ENCODE assay signal across 11 cellular contexts in the genomic region with DNA sequence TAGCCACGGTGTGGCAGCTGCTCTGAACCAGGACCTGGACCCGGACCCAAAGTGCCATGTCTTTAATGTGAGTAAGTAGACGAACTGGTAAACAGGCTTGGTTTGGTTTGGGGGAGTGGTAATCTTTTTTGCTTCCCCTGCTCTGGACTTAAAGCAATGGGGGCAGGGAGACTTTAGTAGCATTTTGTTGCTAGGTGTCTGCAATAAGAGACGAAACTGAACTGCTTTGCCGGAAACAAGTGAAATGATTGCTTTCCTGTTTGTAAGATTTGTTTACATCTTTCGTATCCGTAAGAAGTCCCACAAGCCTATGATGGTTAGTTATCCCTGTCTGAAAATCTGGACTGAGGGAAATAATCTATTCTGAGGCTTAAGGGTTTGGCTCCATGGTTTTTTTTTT. TPM values are rescaled to one million over a fixed set of nuclear protein-coding genes. Genes with fewer than 3 reads are reported as not detected.
DNase-seq lines count a peak whose midpoint lies in the region; ATAC-seq and TF ChIP-seq lines count a peak whose summit lies in the region.
"Had no signal": no experiment of that assay in that cellular context is flagged by ENCODE, and none has a peak within 500 bp of the region (broad histone marks: within the 10 kb centered on the region; RNA-seq: fewer than 3 reads in every experiment).

No MANE protein-coding gene starts in this region.

- no peaks in the 10 kb centered on the region for H3K27me3 ChIP-seq in CD4-positive, alpha-beta memory T cell (ENCODE audit: insufficient read depth, low read length)
- H3K27me3 ChIP-seq in breast epithelium (no peaks in the 10 kb centered on the region), neutrophil (no peaks in the 10 kb centered on the region)

- intact Hi-C loops in CD4-positive, alpha-beta memory T cell (cut with micrococcal nuclease): no loop called here
- intact Hi-C loops in breast epithelium (cut with DNase I; ENCODE audit: low total_unique reads): no loop called here

- peaks cover 22% of the 10 kb centered on the region for H3K36me3 ChIP-seq in CD4-positive, alpha-beta memory T cell (ENCODE audit: insufficient read depth, low read length)
- no peaks in the 10 kb centered on the region for H3K36me3 ChIP-seq in breast epithelium
- peaks cover 23% of the 10 kb centered on the region for H3K36me3 ChIP-seq in neutrophil

- peak overlapping the region; percentile 71 for H3K27ac ChIP-seq in CD4-positive, alpha-beta memory T cell (ENCODE audit: low read depth, low read length)
- H3K27ac ChIP-seq in breast epithelium: peak overlapping the region; percentile 41 to 48
- peak overlapping the region; percentile 97 for H3K27ac ChIP-seq in neutrophil

- peaks cover 42 to 77% of the 10 kb centered on the region in 2 donors for H3K36me3 Mint-ChIP-seq in CD4-positive, alpha-beta memory T cell

- peaks cover 46 to 87% (median 63%) of the 10 kb centered on the region in 4 donors for H3K4me1 Mint-ChIP-seq in CD4-positive, alpha-beta memory T cell

- H3K9me3 Mint-ChIP-seq in CD4-positive, alpha-beta memory T cell: no peaks in the 10 kb centered on the region

- peak; percentile 64 to 81 (median 73) for DNase-seq in CD4-positive, alpha-beta memory T cell
- DNase-seq in M059J (ENCODE audit: low read depth) (peak; percentile 75), breast epithelium (ENCODE audit: low spot score in 2 of 2) (no peak), GOT3 (lab: John Stamatoyannopoulos, UW) (no peak), foreskin melanocyte (no peak), kidney glomerular epithelial cell (lab: John Stamatoyannopoulos, UW) (no peak)
- DNase-seq: NCI-H510A; stimulated activated CD4-positive, alpha-beta T cell treated with anti-CD3 and anti-CD28 coated beads, Interleukin-4, amount 100 ng/mL, for 24 hours had no signal

- H3K27me3 Mint-ChIP-seq in CD4-positive, alpha-beta memory T cell: no peaks in the 10 kb centered on the region

- no peak for TF ChIP-seq CTCF in breast epithelium (IDR thresholded peaks at IDR 0.05)
- TF ChIP-seq CTCF in neutrophil (IDR thresholded peaks at IDR 0.05): no peak

- peak overlapping the region; percentile 74 to 98 (median 81) for H3K4me3 Mint-ChIP-seq in CD4-positive, alpha-beta memory T cell

- TF ChIP-seq POLR2A in breast epithelium (IDR thresholded peaks at IDR 0.05): no peak

- CTCF ChIA-PET in CD4-positive, alpha-beta memory T cell (lab: Charles Lee; ENCODE audit: partially characterized antibody): interaction anchor here (0.6 to 7.9 kb wide), 7 partner anchors 11 to 120 kb away, joined by 3 to 77 read pairs (median 7); a partner anchor contains a TSS

- peaks cover 60% of the 10 kb centered on the region for H3K4me1 ChIP-seq in CD4-positive, alpha-beta memory T cell (ENCODE audit: insufficient read depth, low read length)
- H3K4me1 ChIP-seq in breast epithelium (peaks cover 4 to 36% of the 10 kb centered on the region in 2 donors), neutrophil (ENCODE audit: control insufficient read depth in 1 of 2, insufficient read depth in 1 of 2, low read depth in 1 of 2, low read length in 1 of 2) (peaks cover 63 to 75% of the 10 kb centered on the region in 2 experiments)

- POLR2A ChIA-PET in CD4-positive, alpha-beta memory T cell (lab: Charles Lee; ENCODE audit: partially characterized antibody): interaction anchor here (0.6 to 7.2 kb wide), 14 partner anchors 10 to 176 kb away, joined by 3 to 76 read pairs (median 4); a partner anchor contains a TSS

- ATAC-seq in HG03520 (IDR thresholded peaks at IDR 0.05; ENCODE audit: unreplicated experiment): no peak

- H3K27ac Mint-ChIP-seq in CD4-positive, alpha-beta memory T cell: peak overlapping the region; percentile 90 to 100 (median 94)

- H3K9me3 ChIP-seq in CD4-positive, alpha-beta memory T cell (ENCODE audit: control insufficient read depth in 1 of 2, low read length in 2 of 2): no peaks in the 10 kb centered on the region
- H3K9me3 ChIP-seq in breast epithelium (no peaks in the 10 kb centered on the region), neutrophil (no peaks in the 10 kb centered on the region)

- H3K4me3 ChIP-seq in CD4-positive, alpha-beta memory T cell (ENCODE audit: low read length in 2 of 2): no peak overlapping the region
- peak overlapping the region in 1 of 3 donors; percentile 47 for H3K4me3 ChIP-seq in breast epithelium
- peak overlapping the region; percentile 37 to 39 for H3K4me3 ChIP-seq in neutrophil (ENCODE audit: low read depth in 1 of 2, low read length in 1 of 2)

RNA-seq across cellular contexts. Expression of a gene that starts 21.5 kb away (rescaled TPM):
- total RNA-seq in CD4-positive, alpha-beta memory T cell: not detected
- not detected for polyA plus RNA-seq in CD4-positive, alpha-beta memory T cell
- total RNA-seq in M059J (2014; rRNA removed; shearing (Covaris generic)): 0.02 and 1.4 TPM in 2 replicates
- 1 to 10 TPM; 1.5 to 7.2 (median 4.9) TPM for total RNA-seq in breast epithelium
- total RNA-seq: kidney epithelial cell had no signal

RNA-seq across cellular contexts. Expression of a gene that starts 23.8 kb away (rescaled TPM):
- total RNA-seq in CD4-positive, alpha-beta memory T cell: not detected
- not detected for polyA plus RNA-seq in CD4-positive, alpha-beta memory T cell
- total RNA-seq in M059J (2014; rRNA removed; shearing (Covaris generic)): 0.62 TPM in 1 of 2 replicates, not detected in the other
- total RNA-seq in breast epithelium: 10 to 100 TPM in 2 of 3 donors, 1 to 10 TPM in 1; 5.9 to 37.4 (median 27.2) TPM

RNA-seq across cellular contexts. Expression of a gene that starts 24.3 kb away (rescaled TPM):
- 1 to 10 TPM; 3.3 to 3.6 TPM for total RNA-seq in CD4-positive, alpha-beta memory T cell
- polyA plus RNA-seq in CD4-positive, alpha-beta memory T cell: 1 to 10 TPM in 1 of 2 donors, under 1 TPM in 1; 0.95 to 2.4 TPM
- 2.1 and 5.9 TPM in 2 replicates for total RNA-seq in M059J (2014; rRNA removed; shearing (Covaris generic))
- 10 to 100 TPM; 10.5 to 39.8 (median 12.0) TPM for total RNA-seq in breast epithelium

Comparison
In these comparisons a context has a peak if more than half of its experiments do, and no peak if none do; other contexts are left out.
1. DNase-seq: peak in CD4-positive, alpha-beta memory T cell (5 of 5) and M059J (single experiment); none in breast epithelium (0 of 2), GOT3 (single experiment), foreskin melanocyte (single experiment) and kidney glomerular epithelial cell (single experiment).
2. H3K27ac ChIP-seq: peak in every context shown above with its lines; median percentile 97 in neutrophil; 71 in CD4-positive, alpha-beta memory T cell; 44 in breast epithelium.
3. H3K4me3 ChIP-seq: peak in neutrophil (2 of 2); none in CD4-positive, alpha-beta memory T cell (0 of 2).